Comparison of ENCODE assay signal across 23 cellular contexts in genomic region chr4:89221175-89221867, GRCh38.
A peak's percentile ranks its signal among the peaks of the same experiment; 100 is the strongest.
DNase-seq lines count a peak whose midpoint lies in the region; ATAC-seq and TF ChIP-seq lines count a peak whose summit lies in the region.
"Had no signal": no experiment of that assay in that cellular context is flagged by ENCODE, and none has a peak within 500 bp of the region (broad histone marks: within the 10 kb centered on the region; RNA-seq: fewer than 3 reads in every experiment).

No MANE protein-coding gene starts in this region.

- no peak overlapping the region for H4K5ac ChIP-seq in IMR-90 (ENCODE audit: low read depth, low read length)

- H3K9ac ChIP-seq in IMR-90 (ENCODE audit: low read depth, low read length) (no peak overlapping the region), SK-N-MC (ENCODE audit: insufficient read length) (no peak overlapping the region), smooth muscle cell (ENCODE audit: low read depth) (no peak overlapping the region)

- H3K4ac ChIP-seq in IMR-90 (ENCODE audit: low read depth, low read length): no peak overlapping the region

- H3K4me3 Mint-ChIP-seq in effector memory CD8-positive, alpha-beta T cell: no peak overlapping the region
- H3K4me3 Mint-ChIP-seq: activated naive CD8-positive, alpha-beta T cell treated with anti-CD3 and anti-CD28 coated beads, Interleukin-2, amount 10 ng/mL, durations not matched to agents 7 days and 5 days; brain; CD8-positive, alpha-beta memory T cell; immature natural killer cell; nephron progenitor cell; WTC11 had no signal

- H3K79me2 ChIP-seq in smooth muscle cell (ENCODE audit: low read depth): no peaks in the 10 kb centered on the region

- no peak overlapping the region for H2BK20ac ChIP-seq in IMR-90 (ENCODE audit: low read depth, low read length)

- no peak overlapping the region for H3K18ac ChIP-seq in IMR-90 (ENCODE audit: low read depth, low read length)

- H3F3A ChIP-seq in smooth muscle cell (ENCODE audit: low read depth): no peaks in the 10 kb centered on the region

- H2BK15ac ChIP-seq in IMR-90 (ENCODE audit: low read depth, low read length): no peak overlapping the region

- H2AFZ ChIP-seq in IMR-90 (replicated peaks; ENCODE audit: low read length, poor library complexity) (no peak overlapping the region), smooth muscle cell (ENCODE audit: low read depth) (peak overlapping the region; percentile 44)

- H3K56ac ChIP-seq in IMR-90 (ENCODE audit: extremely low read depth, insufficient read depth, low read length): no peak overlapping the region

- no peak overlapping the region for H2BK120ac ChIP-seq in IMR-90 (ENCODE audit: low read depth, low read length)

- POLR2A ChIA-PET in IMR-90 (lab: Charles Lee; ENCODE audit: unreplicated experiment): no interaction called here

- DNase-seq in IMR-90 (no peak), SK-N-MC (ENCODE audit: low read depth, low spot score) (peak; percentile 10), fibroblast of pulmonary artery (ENCODE audit: low read depth) (peak; percentile 6), smooth muscle cell (lab: John Stamatoyannopoulos, UW; ENCODE audit: unreplicated experiment) (no peak), NCI-H1694 treated with DMSO at 0.1 percent for 48 hours (lab: John Stamatoyannopoulos, UW) (no peak), NCI-H82 (lab: John Stamatoyannopoulos, UW) (no peak)
- DNase-seq in effector memory CD8-positive, alpha-beta T cell: no peak
- DNase-seq: activated effector memory CD4-positive, alpha-beta T cell treated with Interleukin-2 at 50 U/mL for 16 hours; activated naive CD8-positive, alpha-beta T cell treated with anti-CD3 and anti-CD28 coated beads, Interleukin-2, amount 10 ng/mL, durations not matched to agents 7 days and 5 days; AML-193; CD8-positive, alpha-beta memory T cell; DMS79 treated with DMSO at 0.1 percent for 48 hours; immature natural killer cell; KBM-7; left ventricle myocardium superior; NCI-H446 treated with DMSO at 0.1 percent for 48 hours; nephron progenitor cell; sigmoid colon; T-helper 9 cell; testis had no signal

- H3K9me3 ChIP-seq in IMR-90 (ENCODE audit: control insufficient read depth, insufficient read depth, low read length): no peaks in the 10 kb centered on the region
- H3K9me3 ChIP-seq in SK-N-MC (ENCODE audit: low read depth, low read length): no peaks in the 10 kb centered on the region
- no peaks in the 10 kb centered on the region for H3K9me3 ChIP-seq in smooth muscle cell (replicated peaks; ENCODE audit: low read depth)
- H3K9me3 ChIP-seq: sigmoid colon, testis, vagina had no signal

- H3K36me3 ChIP-seq in IMR-90 (ENCODE audit: control insufficient read depth, insufficient read depth, low read length): no peaks in the 10 kb centered on the region
- H3K36me3 ChIP-seq in SK-N-MC (ENCODE audit: insufficient read depth, low read length): no peaks in the 10 kb centered on the region
- no peaks in the 10 kb centered on the region for H3K36me3 ChIP-seq in smooth muscle cell (ENCODE audit: low read depth)
- H3K36me3 ChIP-seq: sigmoid colon, vagina had no signal

- dilution Hi-C loops in IMR-90 (cut with HindIII; ENCODE audit: low sequenced_read_pairs, unreplicated experiment): no loop called here

- no peaks in the 10 kb centered on the region for H3K9me3 Mint-ChIP-seq in effector memory CD8-positive, alpha-beta T cell
- H3K9me3 Mint-ChIP-seq: CD8-positive, alpha-beta memory T cell; immature natural killer cell; nephron progenitor cell; WTC11 had no signal

- no peak overlapping the region for H3K14ac ChIP-seq in IMR-90 (replicated peaks; ENCODE audit: low read depth, low read length)

- H3K4me3 ChIP-seq in IMR-90 (ENCODE audit: insufficient read depth, low read depth, low read length) (no peak overlapping the region), SK-N-MC (no peak overlapping the region), fibroblast of pulmonary artery (replicated peaks; ENCODE audit: low read depth, low read length) (no peak overlapping the region), smooth muscle cell (no peak overlapping the region)
- H3K4me3 ChIP-seq: sigmoid colon, testis, vagina had no signal

- H3K4me1 Mint-ChIP-seq in effector memory CD8-positive, alpha-beta T cell (ENCODE audit: low read depth in 2 of 2): peaks cover 0 to 3% of the 10 kb centered on the region in 2 donors
- H3K4me1 Mint-ChIP-seq: immature natural killer cell had no signal

- no TSS peak for BruUV-seq in IMR-90 (replicated peaks; lab: Mats Ljungman, UMichigan)

- H2BK5ac ChIP-seq in IMR-90 (ENCODE audit: low read depth, low read length, poor library complexity, severe bottlenecking): no peak overlapping the region

- CTCF ChIA-PET in IMR-90 (lab: Yijun Ruan, JAX): no interaction called here

- no peak for ATAC-seq in IMR-90 (ENCODE audit: low read depth)
- ATAC-seq in effector memory CD8-positive, alpha-beta T cell (replicated peaks): no peak
- ATAC-seq: left ventricle myocardium superior, WTC11 had no signal

- H4K20me1 ChIP-seq in IMR-90 (ENCODE audit: insufficient read depth, low read length): no peaks in the 10 kb centered on the region
- no peaks in the 10 kb centered on the region for H4K20me1 ChIP-seq in smooth muscle cell (ENCODE audit: low read depth)

- H3K27ac ChIP-seq in IMR-90 (ENCODE audit: insufficient read depth, low read length) (no peak overlapping the region), SK-N-MC (0 out of 2 replicates have a peak overlapping the region, but pooled peaks have one; percentile 32), smooth muscle cell (ENCODE audit: low read depth) (no peak overlapping the region)
- H3K27ac ChIP-seq: sigmoid colon, testis, vagina had no signal

- no peak overlapping the region for H4K8ac ChIP-seq in IMR-90 (ENCODE audit: low read depth in 2 of 2, low read length in 2 of 2)

- no peak overlapping the region for H4K91ac ChIP-seq in IMR-90 (ENCODE audit: insufficient read depth, low read depth, low read length)

- TF ChIP-seq RAD21 in IMR-90 (IDR thresholded peaks at IDR 0.05; ENCODE audit: low read length): no peak

- no peak for TF ChIP-seq POLR2A in IMR-90 (IDR thresholded peaks at IDR 0.05; ENCODE audit: low read depth, low read length)

- intact Hi-C loops in IMR-90 (cut with micrococcal nuclease): no loop called here

- H2AK5ac ChIP-seq in IMR-90 (ENCODE audit: low read depth, low read length): no peak overlapping the region

- peaks cover 0 to 18% of the 10 kb centered on the region in 2 donors for H3K27me3 Mint-ChIP-seq in effector memory CD8-positive, alpha-beta T cell
- H3K27me3 Mint-ChIP-seq: brain had no signal

- H3K27me3 ChIP-seq in IMR-90 (ENCODE audit: control insufficient read depth, insufficient read depth, low read length) (no peaks in the 10 kb centered on the region), smooth muscle cell (ENCODE audit: low read depth) (no peaks in the 10 kb centered on the region)
- H3K27me3 ChIP-seq: sigmoid colon, testis, vagina had no signal

- WGBS in IMR-90 (ENCODE audit: extremely low coverage in 2 of 2, insufficient read length in 1 of 2), 2 experiments: no CpG with 5 or more reads among the region's 1 CpG
- WGBS in smooth muscle cell (ENCODE audit: low lambda C conversion rate): 100% methylated on average over 1 of the region's 1 CpG

- H3K4me2 ChIP-seq in IMR-90 (ENCODE audit: low read depth, low read length) (no peak overlapping the region), smooth muscle cell (no peak overlapping the region)

- H3K27ac Mint-ChIP-seq in effector memory CD8-positive, alpha-beta T cell: no peak overlapping the region
- H3K27ac Mint-ChIP-seq: activated naive CD8-positive, alpha-beta T cell treated with anti-CD3 and anti-CD28 coated beads, Interleukin-2, amount 10 ng/mL, durations not matched to agents 7 days and 5 days; CD8-positive, alpha-beta memory T cell; immature natural killer cell; nephron progenitor cell; WTC11 had no signal

- no peak overlapping the region for H2AK9ac ChIP-seq in IMR-90 (replicated peaks; ENCODE audit: low read depth, low read length, poor library complexity)

- H3K4me1 ChIP-seq in IMR-90 (ENCODE audit: control insufficient read depth, insufficient read depth, low read length) (no peaks in the 10 kb centered on the region), smooth muscle cell (ENCODE audit: low read depth) (peaks cover 3% of the 10 kb centered on the region)
- H3K4me1 ChIP-seq: sigmoid colon, testis, vagina had no signal

- no peaks in the 10 kb centered on the region for H3K9me1 ChIP-seq in IMR-90 (ENCODE audit: insufficient read depth, low read length)

- no peaks in the 10 kb centered on the region for H3K79me1 ChIP-seq in IMR-90 (ENCODE audit: low read depth in 1 of 2, low read length in 2 of 2)

- TF ChIP-seq CTCF in IMR-90 (conservative IDR thresholded peaks at IDR 0.05; ENCODE audit: low read depth, low read length) (no peak), fibroblast of pulmonary artery (IDR thresholded peaks at IDR 0.05; ENCODE audit: low read length, missing control alignments) (no peak), smooth muscle cell (IDR thresholded peaks at IDR 0.05; ENCODE audit: borderline replicate concordance, insufficient read depth, poor library complexity, severe bottlenecking) (no peak)

- in situ Hi-C loops in IMR-90 (cut with MboI; ENCODE audit: low sequenced_read_pairs): no loop called here

- no peaks in the 10 kb centered on the region for H3K36me3 Mint-ChIP-seq in effector memory CD8-positive, alpha-beta T cell (ENCODE audit: insufficient read depth)
- H3K36me3 Mint-ChIP-seq: brain; CD8-positive, alpha-beta memory T cell; immature natural killer cell; WTC11 had no signal

- H3K23ac ChIP-seq in IMR-90 (ENCODE audit: low read depth, low read length): no peak overlapping the region

TF ChIP-seq in IMR-90, 13 proteins besides CTCF, POLR2A, EP300 and RAD21:
- TF ChIP-seq CHD1 (IDR thresholded peaks at IDR 0.05; ENCODE audit: low read depth, low read length) (no peak), CEBPB (IDR thresholded peaks at IDR 0.05; ENCODE audit: low read depth, low read length) (peak; percentile 24; the same call in 1 of the 2 replicates)

Comparison
In these comparisons a context has a peak if more than half of its experiments do, and no peak if none do; other contexts are left out.
1. DNase-seq: peak in SK-N-MC (single experiment) and fibroblast of pulmonary artery (single experiment); none in IMR-90 (single experiment), smooth muscle cell (single experiment), NCI-H1694 treated with DMSO at 0.1 percent for 48 hours (single experiment), effector memory CD8-positive, alpha-beta T cell (0 of 3) and NCI-H82 (single experiment).